2 cellular contexts compared by ENCODE assay signal in the genomic region with DNA sequence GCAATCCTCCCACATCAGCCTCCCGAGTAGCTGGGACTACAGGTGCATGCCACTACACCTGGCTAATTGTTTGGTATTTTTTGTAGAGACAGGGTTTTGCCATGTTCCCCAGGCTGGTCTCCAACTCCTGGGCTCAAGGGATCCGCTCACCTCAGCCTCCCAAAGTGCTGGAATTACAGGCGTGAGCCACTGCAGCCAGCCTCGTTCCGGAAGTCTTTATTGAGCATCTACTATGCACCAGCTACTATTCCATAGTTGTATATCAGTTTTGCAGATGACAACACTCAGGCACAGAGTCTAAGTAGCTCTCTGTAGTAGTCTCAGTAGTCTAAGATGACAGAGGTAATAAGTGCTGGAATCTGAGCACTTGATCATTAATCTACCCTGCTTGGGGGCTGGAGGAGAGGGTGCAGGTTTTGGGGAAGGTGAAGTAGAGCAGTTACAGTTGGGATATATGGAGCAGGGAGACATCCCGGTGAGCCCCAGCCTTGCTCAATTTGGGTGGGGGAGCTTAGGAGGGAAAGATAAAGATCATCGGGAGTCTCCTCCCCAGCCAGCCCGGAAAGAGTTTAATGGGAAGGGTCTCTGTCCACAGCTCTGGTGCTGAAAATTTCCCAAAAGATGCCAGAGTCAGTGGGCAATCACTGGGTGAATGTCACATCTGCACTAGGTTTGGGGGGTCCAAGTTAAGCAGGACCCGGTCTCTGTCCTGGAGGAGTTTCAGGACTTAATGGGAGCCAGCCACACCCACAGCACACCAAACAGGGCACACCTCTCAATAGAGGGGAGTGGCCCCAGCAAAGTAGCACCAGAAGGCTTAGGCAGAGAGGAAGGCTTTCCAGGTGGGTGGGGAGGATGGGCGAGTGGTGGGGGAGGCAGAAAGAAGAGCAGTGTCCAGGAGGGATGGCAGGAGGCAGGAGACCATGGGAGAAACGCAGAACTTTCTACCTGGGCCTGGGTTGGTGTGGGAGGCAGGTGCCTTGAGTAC.
TF ChIP-seq lines count a peak whose summit lies in the region.

No MANE protein-coding gene starts in this region.

TF ChIP-seq in HEK293, 187 proteins besides CTCF, POLR2A, EP300 and RAD21:
- TF ChIP-seq REST (tag by site-specific recombination; IDR thresholded peaks at IDR 0.05) (peak; percentile 96), HOXC10 (CRISPR knock-in tag; IDR thresholded peaks at IDR 0.05) (no peak), ZNF664 (tag by site-specific recombination; IDR thresholded peaks at IDR 0.05) (peak; percentile 93), WT1 (tag by site-specific recombination; IDR thresholded peaks at IDR 0.05) (0 out of 2 replicates have a peak, but pooled peaks have one; percentile 25), KLF9 (tag by site-specific recombination; IDR thresholded peaks at IDR 0.05; ENCODE audit: low read depth) (0 out of 2 replicates have a peak, but pooled peaks have one; percentile 27), ZNF23 (tag by site-specific recombination; IDR thresholded peaks at IDR 0.05; ENCODE audit: borderline replicate concordance) (no peak), KLF1 (tag by site-specific recombination; IDR thresholded peaks at IDR 0.05) (peak; percentile 90), ZFHX2 (tag by site-specific recombination; conservative IDR thresholded peaks at IDR 0.05) (0 out of 2 replicates have a peak, but pooled peaks have one; percentile 15)

TF ChIP-seq in GM12878, 131 proteins besides CTCF, POLR2A, EP300 and RAD21:
- peak; percentile 49; the same call in 1 of the 2 replicates for TF ChIP-seq REST (IDR thresholded peaks at IDR 0.05; ENCODE audit: low read depth, low read length)
- TF ChIP-seq, protein P1, sequence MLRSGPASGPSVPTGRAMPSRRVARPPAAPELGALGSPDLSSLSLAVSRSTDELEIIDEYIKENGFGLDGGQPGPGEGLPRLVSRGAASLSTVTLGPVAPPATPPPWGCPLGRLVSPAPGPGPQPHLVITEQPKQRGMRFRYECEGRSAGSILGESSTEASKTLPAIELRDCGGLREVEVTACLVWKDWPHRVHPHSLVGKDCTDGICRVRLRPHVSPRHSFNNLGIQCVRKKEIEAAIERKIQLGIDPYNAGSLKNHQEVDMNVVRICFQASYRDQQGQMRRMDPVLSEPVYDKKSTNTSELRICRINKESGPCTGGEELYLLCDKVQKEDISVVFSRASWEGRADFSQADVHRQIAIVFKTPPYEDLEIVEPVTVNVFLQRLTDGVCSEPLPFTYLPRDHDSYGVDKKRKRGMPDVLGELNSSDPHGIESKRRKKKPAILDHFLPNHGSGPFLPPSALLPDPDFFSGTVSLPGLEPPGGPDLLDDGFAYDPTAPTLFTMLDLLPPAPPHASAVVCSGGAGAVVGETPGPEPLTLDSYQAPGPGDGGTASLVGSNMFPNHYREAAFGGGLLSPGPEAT (IDR thresholded peaks at IDR 0.05; ENCODE audit: low read depth): no peak
- TF ChIP-seq, protein P2, sequence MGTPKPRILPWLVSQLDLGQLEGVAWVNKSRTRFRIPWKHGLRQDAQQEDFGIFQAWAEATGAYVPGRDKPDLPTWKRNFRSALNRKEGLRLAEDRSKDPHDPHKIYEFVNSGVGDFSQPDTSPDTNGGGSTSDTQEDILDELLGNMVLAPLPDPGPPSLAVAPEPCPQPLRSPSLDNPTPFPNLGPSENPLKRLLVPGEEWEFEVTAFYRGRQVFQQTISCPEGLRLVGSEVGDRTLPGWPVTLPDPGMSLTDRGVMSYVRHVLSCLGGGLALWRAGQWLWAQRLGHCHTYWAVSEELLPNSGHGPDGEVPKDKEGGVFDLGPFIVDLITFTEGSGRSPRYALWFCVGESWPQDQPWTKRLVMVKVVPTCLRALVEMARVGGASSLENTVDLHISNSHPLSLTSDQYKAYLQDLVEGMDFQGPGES (IDR thresholded peaks at IDR 0.05): no peak
TF ChIP-seq in GM12878: peak in this region for 1.
